In genomic region chr1:182851825-182852224, GRCh38 we compare ENCODE assay signal across 20 cellular contexts.
"Had no signal": no experiment of that assay in that cellular context is flagged by ENCODE, and none has a peak within 500 bp of the region (broad histone marks: within the 10 kb centered on the region; RNA-seq: fewer than 3 reads in every experiment).

No MANE protein-coding gene starts in this region.

- H3K27ac Mint-ChIP-seq: memory B cell; natural killer cell treated with Interleukin-12 subunit alpha and Interleukin-12 subunit beta and Interleukin-15 and Interleukin-18, amount 100 ng/mL, for 72 hours; neural progenitor cell had no signal

- H3K9me3 Mint-ChIP-seq: memory B cell; natural killer cell treated with Interleukin-12 subunit alpha and Interleukin-12 subunit beta and Interleukin-15 and Interleukin-18, amount 100 ng/mL, for 72 hours; neural progenitor cell had no signal

- H3K4me3 Mint-ChIP-seq: memory B cell; natural killer cell treated with Interleukin-12 subunit alpha and Interleukin-12 subunit beta and Interleukin-15 and Interleukin-18, amount 100 ng/mL, for 72 hours; neural progenitor cell had no signal

- ATAC-seq: left cardiac atrium; lower lobe of right lung; natural killer cell treated with Interleukin-12 subunit alpha and Interleukin-12 subunit beta and Interleukin-15 and Interleukin-18, amount 100 ng/mL, for 72 hours had no signal

- H3K4me1 Mint-ChIP-seq: neural progenitor cell had no signal

- H3K27me3 Mint-ChIP-seq: memory B cell; natural killer cell treated with Interleukin-12 subunit alpha and Interleukin-12 subunit beta and Interleukin-15 and Interleukin-18, amount 100 ng/mL, for 72 hours had no signal

- DNase-seq: dorsolateral prefrontal cortex; effector CD8-positive, alpha-beta T cell; foreskin melanocyte; head of caudate nucleus; kidney; left cardiac atrium; left ventricle myocardium inferior; lower lobe of right lung; midbrain; nucleus accumbens; ovary; small intestine; stimulated activated CD4-positive, alpha-beta T cell treated with anti-CD3 and anti-CD28 coated beads, Interleukin-12 subunit alpha, Interleukin-12 subunit beta, amount 100 ng/mL, for 4 hours; stimulated activated naive CD4-positive, alpha-beta T cell treated with Interleukin-2 at 50 U/mL for 16 hours; tibial artery; upper lobe of left lung; uterus had no signal
